Comparison of ENCODE assay signal across 1 cellular context in the genomic region with DNA sequence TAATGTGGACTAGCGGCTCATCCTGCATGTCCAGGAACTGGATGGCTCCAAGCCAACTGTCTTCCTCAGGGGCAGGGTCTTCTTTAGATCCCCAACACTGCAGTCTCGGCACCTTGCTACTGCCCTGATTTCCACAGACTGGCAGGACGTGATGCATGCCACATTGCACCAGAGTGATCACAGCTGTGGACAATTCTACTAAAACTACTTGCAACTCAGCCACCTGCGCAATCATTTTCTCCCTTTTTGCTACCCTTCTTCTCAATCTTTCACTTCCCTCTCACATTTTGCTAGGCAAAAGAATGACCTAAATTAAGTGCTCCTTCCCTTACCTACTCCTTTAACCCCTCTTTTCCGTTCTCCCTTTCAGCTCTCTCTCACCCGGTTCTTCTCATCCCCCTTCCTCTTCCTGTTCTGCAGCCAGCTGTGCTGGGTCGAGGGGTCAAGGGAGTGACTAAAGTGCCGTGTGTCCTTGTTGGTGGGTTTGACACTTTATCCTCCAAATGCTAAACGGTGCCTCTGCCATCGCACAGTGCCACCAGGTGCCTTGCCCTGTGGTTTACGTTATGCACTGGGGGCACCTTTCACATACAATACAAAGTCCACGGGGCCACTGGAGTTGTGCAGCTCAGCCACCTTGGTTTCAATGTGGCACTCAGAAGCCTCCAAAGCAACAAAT.
TF ChIP-seq lines count a peak whose summit lies in the region.

No MANE protein-coding gene starts in this region.

TF ChIP-seq in IMR-90, 13 proteins besides CTCF, POLR2A, EP300 and RAD21:
- TF ChIP-seq FOS (IDR thresholded peaks at IDR 0.05; ENCODE audit: low read depth, low read length) = no peak
- TF ChIP-seq CEBPB (IDR thresholded peaks at IDR 0.05; ENCODE audit: low read depth, low read length) = no peak
- no peak for TF ChIP-seq SMC3 (IDR thresholded peaks at IDR 0.05; ENCODE audit: low read depth, low read length)
- no peak for TF ChIP-seq MAFK (IDR thresholded peaks at IDR 0.05; ENCODE audit: low read depth, low read length)
- no peak for TF ChIP-seq MAZ (IDR thresholded peaks at IDR 0.05; ENCODE audit: borderline replicate concordance, low read depth, low read length)
- TF ChIP-seq RFX5 (IDR thresholded peaks at IDR 0.05; ENCODE audit: low read depth, low read length) = no peak
- no peak for TF ChIP-seq BHLHE40 (IDR thresholded peaks at IDR 0.05; ENCODE audit: low read depth, low read length)
- no peak for TF ChIP-seq NFE2L2 (IDR thresholded peaks at IDR 0.05; ENCODE audit: low read depth, low read length)
- TF ChIP-seq, protein P1, sequence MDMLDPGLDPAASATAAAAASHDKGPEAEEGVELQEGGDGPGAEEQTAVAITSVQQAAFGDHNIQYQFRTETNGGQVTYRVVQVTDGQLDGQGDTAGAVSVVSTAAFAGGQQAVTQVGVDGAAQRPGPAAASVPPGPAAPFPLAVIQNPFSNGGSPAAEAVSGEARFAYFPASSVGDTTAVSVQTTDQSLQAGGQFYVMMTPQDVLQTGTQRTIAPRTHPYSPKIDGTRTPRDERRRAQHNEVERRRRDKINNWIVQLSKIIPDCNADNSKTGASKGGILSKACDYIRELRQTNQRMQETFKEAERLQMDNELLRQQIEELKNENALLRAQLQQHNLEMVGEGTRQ (IDR thresholded peaks at IDR 0.05; ENCODE audit: low read depth, low read length) = no peak
- no peak for TF ChIP-seq MXI1 (IDR thresholded peaks at IDR 0.05; ENCODE audit: borderline replicate concordance, low read depth, low read length)
TF ChIP-seq in IMR-90: peak in this region for 0.
